8 cellular contexts compared by ENCODE assay signal in genomic region chr19:6372594-6373095, GRCh38. TPM values are rescaled to one million over a fixed set of nuclear protein-coding genes. Genes with fewer than 3 reads are reported as not detected.
DNase-seq lines count a peak whose midpoint lies in the region; ATAC-seq and TF ChIP-seq lines count a peak whose summit lies in the region.

A gene with protein sequence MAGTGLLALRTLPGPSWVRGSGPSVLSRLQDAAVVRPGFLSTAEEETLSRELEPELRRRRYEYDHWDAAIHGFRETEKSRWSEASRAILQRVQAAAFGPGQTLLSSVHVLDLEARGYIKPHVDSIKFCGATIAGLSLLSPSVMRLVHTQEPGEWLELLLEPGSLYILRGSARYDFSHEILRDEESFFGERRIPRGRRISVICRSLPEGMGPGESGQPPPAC (plus strand): TSS chr19:6372794. CDS start chr19:6372821, 27 bp downstream.

- peak within 1 kb of the TSS; percentile 70 for H3K4me3 ChIP-seq in Jurkat, Clone E6-1 (ENCODE audit: low read length)
- peak within 1 kb of the TSS; percentile 90 for H3K4me3 ChIP-seq in PC-9
- H3K4me3 ChIP-seq in esophagus (ENCODE audit: low read depth in 1 of 2, low read length in 2 of 2) = peak within 1 kb of the TSS; percentile 71 to 89
- H3K4me3 ChIP-seq in mucosa of rectum (ENCODE audit: low read length in 2 of 2) = peak within 1 kb of the TSS; percentile 80 to 88

- TF ChIP-seq CTCF in PC-9 (conservative IDR thresholded peaks at IDR 0.05) = no peak

- H3F3A ChIP-seq in PC-9 (ENCODE audit: insufficient read depth, low read depth) = 0 out of 2 replicates have a peak, but pooled peaks cover 3% of the 10 kb centered on the region

- no peaks in the 10 kb centered on the region for H3K27me3 ChIP-seq in PC-9 (ENCODE audit: insufficient read depth, low read depth)
- no peaks in the 10 kb centered on the region for H3K27me3 ChIP-seq in esophagus (ENCODE audit: control insufficient read depth in 1 of 2, insufficient read depth in 2 of 2, low read length in 2 of 2)
- no peaks in the 10 kb centered on the region for H3K27me3 ChIP-seq in mucosa of rectum (ENCODE audit: control insufficient read depth in 2 of 2, insufficient read depth in 2 of 2, low read length in 2 of 2)

- no peaks in the 10 kb centered on the region for H3K79me2 ChIP-seq in PC-9 (ENCODE audit: low read depth)

- peak within 1 kb of the TSS; percentile 82 for H2AFZ ChIP-seq in PC-9

- peak; percentile 99 for DNase-seq in DMS 273 treated with DMSO at 0.1 percent for 48 hours (lab: John Stamatoyannopoulos, UW)
- peak; percentile 100 for DNase-seq in Jurkat, Clone E6-1 (ENCODE audit: low read depth, low spot score)
- DNase-seq in PC-9 = peak; percentile 92 to 96
- peak; percentile 93 to 94 for DNase-seq in activated T-cell treated with anti-CD3 and anti-CD28 coated beads, Interleukin-2, amount 50 U/mL, for 48 hours
- peak; percentile 87 to 94 for DNase-seq in stimulated activated CD8-positive, alpha-beta memory T cell treated with anti-CD3 and anti-CD28 coated beads, Interleukin-4, amount 100 ng/mL, for 4 hours (ENCODE audit: low read depth in 2 of 2, low spot score in 1 of 2)

- H3K9ac ChIP-seq in mucosa of rectum (ENCODE audit: low read depth in 1 of 2, low read length in 2 of 2) = peak within 1 kb of the TSS; percentile 92 to 99

- intact Hi-C loops in PC-9 (cut with micrococcal nuclease; ENCODE audit: unreplicated experiment) = loop anchor here (1.0 kb wide), 2 partner anchors 21 to 53 kb away; partner anchors contain the start of gene GTF2F1

- POLR2A ChIA-PET in PC-9 (lab: Charles Lee; ENCODE audit: unreplicated experiment) = interaction anchor here (0.5 to 1.0 kb wide), 9 partner anchors 11 to 482 kb away, joined by 3 to 10 read pairs (median 4); partner anchors contain the start of gene CLPP

- no TSS peak for BruUV-seq in PC-9 (replicated peaks; lab: Mats Ljungman, UMichigan)

- H4K20me1 ChIP-seq in PC-9 (ENCODE audit: insufficient read depth) = no peaks in the 10 kb centered on the region

- H3K36me3 ChIP-seq in PC-9 (ENCODE audit: low read depth) (no peaks in the 10 kb centered on the region), esophagus (ENCODE audit: control insufficient read depth in 2 of 2, insufficient read depth in 2 of 2, low read length in 1 of 2) (peaks cover 9 to 25% of the 10 kb centered on the region in 2 donors), mucosa of rectum (ENCODE audit: control insufficient read depth in 2 of 2, insufficient read depth in 2 of 2, low read length in 2 of 2) (peaks cover 12 to 16% of the 10 kb centered on the region in 2 donors)

- H3K9me2 ChIP-seq in PC-9 (ENCODE audit: insufficient read depth) = no peaks in the 10 kb centered on the region

- 0 to 2% methylated on average over 40 to 47 of the region's 47 CpGs for WGBS in esophagus, 2 donors

- H3K4me1 ChIP-seq in PC-9 (replicated peaks; ENCODE audit: insufficient read depth) (no peaks in the 10 kb centered on the region), esophagus (ENCODE audit: control insufficient read depth in 2 of 2, insufficient read depth in 2 of 2, low read length in 1 of 2) (peaks cover 0 to 8% of the 10 kb centered on the region in 2 donors), mucosa of rectum (ENCODE audit: control insufficient read depth in 2 of 2, insufficient read depth in 2 of 2, low read length in 2 of 2) (peaks cover 4 to 13% of the 10 kb centered on the region in 2 donors)

- CTCF ChIA-PET in PC-9 (lab: Charles Lee) = interaction anchor here (0.6 kb wide), 2 partner anchors 52 to 870 kb away, joined by 3 to 5 read pairs; partner anchors contain the start of gene KHSRP

- H3K9me3 ChIP-seq in PC-9 (ENCODE audit: insufficient read depth, low read depth) = no peaks in the 10 kb centered on the region
- H3K9me3 ChIP-seq in esophagus (ENCODE audit: control insufficient read depth in 2 of 2, insufficient read depth in 1 of 2, low read depth in 1 of 2, low read length in 1 of 2) = no peaks in the 10 kb centered on the region
- no peaks in the 10 kb centered on the region for H3K9me3 ChIP-seq in mucosa of rectum (ENCODE audit: control insufficient read depth in 2 of 2, low read length in 2 of 2)

- H3K4me2 ChIP-seq in PC-9 = peak within 1 kb of the TSS; percentile 81

- H3K27ac ChIP-seq in PC-9 (peak within 1 kb of the TSS; percentile 79), esophagus (ENCODE audit: low read depth in 2 of 2, low read length in 1 of 2) (peak within 1 kb of the TSS; percentile 99 to 100), mucosa of rectum (ENCODE audit: low read depth in 2 of 2, low read length in 2 of 2) (peak within 1 kb of the TSS; percentile 100)

- peak; percentile 71 for ATAC-seq in GM21619 (IDR thresholded peaks at IDR 0.05; ENCODE audit: unreplicated experiment)

RNA-seq across cellular contexts. Expression of the gene that starts here (rescaled TPM):
- 33.9 TPM for polyA plus RNA-seq in Jurkat, Clone E6-1 (2012; ENCODE audit: insufficient read depth, insufficient read length)
- total RNA-seq in PC-9 (2021) = 53.6 and 75.7 TPM in 2 replicates
- polyA plus RNA-seq in esophagus = 10 to 100 TPM; 40.6 to 57.1 TPM

Comparison
In these comparisons a context has a peak if more than half of its experiments do, and no peak if none do; other contexts are left out.
1. Peak in every context shown above with its lines: DNase-seq, ATAC-seq, H3K4me3 ChIP-seq and H3K27ac ChIP-seq.